8 cellular contexts compared by ENCODE assay signal in the genomic region with DNA sequence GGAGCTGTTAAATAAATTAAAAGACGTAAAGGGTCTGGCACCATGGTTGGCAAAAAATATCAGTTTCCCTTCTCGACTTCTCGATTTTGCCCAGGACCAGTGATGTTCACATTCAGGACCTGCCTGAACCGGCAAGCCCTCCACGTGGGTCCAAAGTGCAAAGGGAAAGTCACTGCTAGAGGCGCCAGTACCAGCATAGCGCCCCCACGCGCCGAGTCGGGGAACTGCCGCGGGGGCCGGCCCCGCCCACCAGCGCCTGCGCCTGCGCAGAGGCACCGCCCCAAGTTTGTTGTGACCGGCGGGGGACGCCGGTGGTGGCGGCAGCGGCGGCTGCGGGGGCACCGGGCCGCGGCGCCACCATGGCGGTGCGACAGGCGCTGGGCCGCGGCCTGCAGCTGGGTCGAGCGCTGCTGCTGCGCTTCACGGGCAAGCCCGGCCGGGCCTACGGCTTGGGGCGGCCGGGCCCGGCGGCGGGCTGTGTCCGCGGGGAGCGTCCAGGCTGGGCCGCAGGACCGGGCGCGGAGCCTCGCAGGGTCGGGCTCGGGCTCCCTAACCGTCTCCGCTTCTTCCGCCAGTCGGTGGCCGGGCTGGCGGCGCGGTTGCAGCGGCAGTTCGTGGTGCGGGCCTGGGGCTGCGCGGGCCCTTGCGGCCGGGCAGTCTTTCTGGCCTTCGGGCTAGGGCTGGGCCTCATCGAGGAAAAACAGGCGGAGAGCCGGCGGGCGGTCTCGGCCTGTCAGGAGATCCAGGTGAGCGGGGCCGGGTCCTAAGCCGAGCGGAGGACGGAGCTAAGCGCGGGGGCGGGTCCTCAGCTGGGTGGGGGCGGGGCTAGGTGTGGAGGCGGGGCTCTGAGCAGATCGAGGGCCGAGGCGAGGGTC. TPM values are rescaled to one million over a fixed set of nuclear protein-coding genes. Genes with fewer than 3 reads are reported as not detected.
DNase-seq lines count a peak whose midpoint lies in the region; ATAC-seq and TF ChIP-seq lines count a peak whose summit lies in the region.

Gene PINK1 (plus strand): TSS at position 269 of the 875 bp plus-strand sequence. CDS start 91 bp downstream, at position 360.

- POLR2A ChIA-PET in activated CD4-positive, alpha-beta T cell treated with anti-CD3 and anti-CD28 coated beads for 36 hours (lab: Charles Lee) = interaction anchor here (1.3 kb wide), 1 partner anchor 154 kb away, joined by 6 read pairs; the partner anchor contains the start of gene HP1BP3

- no peaks in the 10 kb centered on the region for H3K36me3 Mint-ChIP-seq in activated CD4-positive, alpha-beta T cell treated with anti-CD3 and anti-CD28 coated beads for 36 hours (ENCODE audit: low read depth)

- no peaks in the 10 kb centered on the region for H3K27me3 Mint-ChIP-seq in activated CD4-positive, alpha-beta T cell treated with anti-CD3 and anti-CD28 coated beads for 36 hours

- DNase-seq in GM12865 (ENCODE audit: low read depth) = peak; percentile 76
- DNase-seq in NCI-H2227 treated with DMSO at 0.1 percent for 48 hours (lab: John Stamatoyannopoulos, UW) = peak; percentile 87
- peak; percentile 91 for DNase-seq in activated CD4-positive, alpha-beta T cell treated with anti-CD3 and anti-CD28 coated beads for 36 hours
- peak; percentile 71 for DNase-seq in choroid plexus epithelial cell (ENCODE audit: low read depth)
- DNase-seq in kidney epithelial cell (ENCODE audit: low read depth) = no peak
- DNase-seq in stimulated activated CD4-positive, alpha-beta T cell treated with anti-CD3 and anti-CD28 coated beads, Interleukin-15, amount 100 ng/mL, for 24 hours = peak; percentile 79

- peak; percentile 57 for ATAC-seq in HG02973 (IDR thresholded peaks at IDR 0.05; ENCODE audit: unreplicated experiment)
- ATAC-seq in activated CD4-positive, alpha-beta T cell treated with anti-CD3 and anti-CD28 coated beads for 36 hours = peak; percentile 82
- ATAC-seq in HG03457 (IDR thresholded peaks at IDR 0.05; ENCODE audit: unreplicated experiment) = no peak

- H3K4me3 Mint-ChIP-seq in activated CD4-positive, alpha-beta T cell treated with anti-CD3 and anti-CD28 coated beads for 36 hours = peak within 1 kb of the TSS; percentile 72

- peaks cover 3% of the 10 kb centered on the region for H3K9me3 Mint-ChIP-seq in activated CD4-positive, alpha-beta T cell treated with anti-CD3 and anti-CD28 coated beads for 36 hours (ENCODE audit: low read depth)

- H3K36me3 ChIP-seq in kidney epithelial cell (ENCODE audit: control insufficient read depth, insufficient read depth, low read length) = no peaks in the 10 kb centered on the region

- CTCF ChIA-PET in activated CD4-positive, alpha-beta T cell treated with anti-CD3 and anti-CD28 coated beads for 36 hours (lab: Charles Lee) = interaction anchor here (0.5 to 3.9 kb wide), 25 partner anchors 9 to 1398 kb away, joined by 3 to 30 read pairs (median 4); partner anchors contain the start of gene DDOST

- no peaks in the 10 kb centered on the region for H3K27me3 ChIP-seq in kidney epithelial cell (ENCODE audit: control insufficient read depth, insufficient read depth, low read length)

- intact Hi-C loops in activated CD4-positive, alpha-beta T cell treated with anti-CD3 and anti-CD28 coated beads for 36 hours (cut with DNase I, micrococcal nuclease) = loop anchor here (1.0 to 10.0 kb wide), 9 partner anchors 28 to 259 kb away; partner anchors contain the start of genes DDOST (in 2 of the 2) and MUL1 (in 2 of the 2)

- peak; percentile 99 for TF ChIP-seq CTCF in GM12865 (IDR thresholded peaks at IDR 0.05; ENCODE audit: insufficient read depth, low read depth, low read length, missing control alignments)
- peak; percentile 77 for TF ChIP-seq CTCF in choroid plexus epithelial cell (conservative IDR thresholded peaks at IDR 0.05; ENCODE audit: low read depth, low read length)
- peak; percentile 74 for TF ChIP-seq CTCF in kidney epithelial cell (IDR thresholded peaks at IDR 0.05; ENCODE audit: insufficient read depth, low read length, poor library complexity, severe bottlenecking)

- H3K4me1 Mint-ChIP-seq in activated CD4-positive, alpha-beta T cell treated with anti-CD3 and anti-CD28 coated beads for 36 hours = peaks cover 9% of the 10 kb centered on the region

- H3K27ac Mint-ChIP-seq in activated CD4-positive, alpha-beta T cell treated with anti-CD3 and anti-CD28 coated beads for 36 hours = peak within 1 kb of the TSS; percentile 72

- H3K4me3 ChIP-seq in GM12865 (ENCODE audit: low read depth, low read length) (peak within 1 kb of the TSS; percentile 64), choroid plexus epithelial cell (ENCODE audit: low read depth, low read length) (peak within 1 kb of the TSS; percentile 87), kidney epithelial cell (ENCODE audit: low read depth, low read length) (peak within 1 kb of the TSS; percentile 77)

RNA-seq across cellular contexts. Expression of gene PINK1, which starts in this region (rescaled TPM):
- 1 to 10 TPM; 2.5 to 3.2 TPM for total RNA-seq in activated CD4-positive, alpha-beta T cell treated with anti-CD3 and anti-CD28 coated beads for 36 hours
- total RNA-seq in kidney epithelial cell = 57.4 and 57.7 TPM in 2 replicates

Comparison
In these comparisons a context has a peak if more than half of its experiments do, and no peak if none do; other contexts are left out.
1. RNA of gene PINK1 (total RNA-seq): 57.4 to 57.7 TPM in kidney epithelial cell; 2.5 to 3.2 TPM in activated CD4-positive, alpha-beta T cell treated with anti-CD3 and anti-CD28 coated beads for 36 hours; every median in the first group is over 10 times any median in the second.
2. Peak in every context shown above with its lines, with median percentiles within 50 percentile points of each other: H3K4me3 ChIP-seq and CTCF ChIP-seq.